In genomic region chr5:129619782-129620181, GRCh38 we compare ENCODE assay signal across 19 cellular contexts.
A peak's percentile ranks its signal among the peaks of the same experiment; 100 is the strongest.
DNase-seq lines count a peak whose midpoint lies in the region; ATAC-seq, FAIRE-seq and TF ChIP-seq lines count a peak whose summit lies in the region.
"Had no signal": no experiment of that assay in that cellular context is flagged by ENCODE, and none has a peak within 500 bp of the region (broad histone marks: within the 10 kb centered on the region; RNA-seq: fewer than 3 reads in every experiment).

No MANE protein-coding gene starts in this region.

- no peaks in the 10 kb centered on the region for H3K4me1 ChIP-seq in ACC112 (ENCODE audit: control insufficient read depth, insufficient read depth, low read length, unreplicated experiment)
- H3K4me1 ChIP-seq in GM23338 (ENCODE audit: insufficient read depth): no peaks in the 10 kb centered on the region
- H3K4me1 ChIP-seq: HAP-1 had no signal

- H2AFZ ChIP-seq in ACC112 (ENCODE audit: low read length, unreplicated experiment) (peak overlapping the region; percentile 29), GM23338 (no peak overlapping the region)

- no peak overlapping the region for H3K4me2 ChIP-seq in GM23338

- H3K9me3 Mint-ChIP-seq in GM23338: no peaks in the 10 kb centered on the region

- peak overlapping the region; percentile 28 for H3K27ac Mint-ChIP-seq in GM23338
- H3K27ac Mint-ChIP-seq: CD8-positive, alpha-beta memory T cell had no signal

- H3K4me1 Mint-ChIP-seq in GM23338: peaks cover 6% of the 10 kb centered on the region; the same call in 2 of the 3 replicates
- H3K4me1 Mint-ChIP-seq: CD4-positive, CD25-positive, alpha-beta regulatory T cell; CD8-positive, alpha-beta memory T cell had no signal

- TF ChIP-seq POLR2A in GM12891 (IDR thresholded peaks at IDR 0.05; ENCODE audit: low read depth, low read length): no peak

- peaks cover 11% of the 10 kb centered on the region; the same call in 2 of the 3 replicates for H3K36me3 Mint-ChIP-seq in GM23338 (ENCODE audit: low read depth)
- H3K36me3 Mint-ChIP-seq: CD4-positive, CD25-positive, alpha-beta regulatory T cell; CD8-positive, alpha-beta memory T cell had no signal

- peak overlapping the region; percentile 59 for H3K4me3 ChIP-seq in ACC112 (ENCODE audit: low read depth, low read length)
- H3K4me3 ChIP-seq in GM23338: no peak overlapping the region
- H3K4me3 ChIP-seq: HAP-1 had no signal

- H3K27ac ChIP-seq in ACC112 (ENCODE audit: low read depth, low read length): no peak overlapping the region
- no peak overlapping the region for H3K27ac ChIP-seq in GM23338 (ENCODE audit: low read depth)
- H3K27ac ChIP-seq: HL-60 had no signal

- no peaks in the 10 kb centered on the region for H3K36me3 ChIP-seq in ACC112 (ENCODE audit: insufficient read depth, low read length)
- no peaks in the 10 kb centered on the region for H3K36me3 ChIP-seq in GM23338 (ENCODE audit: insufficient read depth)
- H3K36me3 ChIP-seq: HAP-1 had no signal

- ATAC-seq in GM23338: no peak

- H3K27me3 ChIP-seq in ACC112 (ENCODE audit: insufficient read depth, low read length) (no peaks in the 10 kb centered on the region), GM23338 (ENCODE audit: insufficient read depth) (no peaks in the 10 kb centered on the region)
- H3K27me3 ChIP-seq: BE2C had no signal

- no peaks in the 10 kb centered on the region for H3F3A ChIP-seq in GM23338 (replicated peaks; ENCODE audit: low read depth)

- no peak for DNase-seq in GM23338 (ENCODE audit: low spot score)
- peak; percentile 31 for DNase-seq in OCI-M1 (lab: John Stamatoyannopoulos, UW)
- DNase-seq in fibroblast of peridontal ligament (ENCODE audit: extremely low read depth): peak; percentile 5
- DNase-seq in stimulated activated CD4-positive, alpha-beta T cell treated with anti-CD3 and anti-CD28 coated beads, Interleukin-2, amount 100 ng/mL, for 48 hours: no peak
- DNase-seq in DMS153 treated with DMSO at 0.1 percent for 48 hours (lab: John Stamatoyannopoulos, UW; ENCODE audit: unreplicated experiment): no peak
- DNase-seq in GM12891 (ENCODE audit: insufficient read length, low spot score): no peak
- no peak for DNase-seq in SK-N-DZ (ENCODE audit: low spot score)
- DNase-seq: ACHN; BE2C; C1 segment of cervical spinal cord; CD4-positive, CD25-positive, alpha-beta regulatory T cell; CD8-positive, alpha-beta memory T cell; COR-L47; DMS 273 treated with DMSO at 0.1 percent for 48 hours; DMS79; GDM1 had no signal

- H3K9me2 ChIP-seq in GM23338 (ENCODE audit: insufficient read depth): no peaks in the 10 kb centered on the region

- H3K79me2 ChIP-seq in ACC112 (ENCODE audit: control insufficient read depth, insufficient read depth, low read length, unreplicated experiment): no peaks in the 10 kb centered on the region
- no peaks in the 10 kb centered on the region for H3K79me2 ChIP-seq in GM23338 (replicated peaks; ENCODE audit: insufficient read depth)

- FAIRE-seq in GM12891 (lab: Jason Lieb, UNC): no peak

- no peak for TF ChIP-seq CTCF in GM23338 (conservative IDR thresholded peaks at IDR 0.05; ENCODE audit: low read depth in 2 of 2)

- no peaks in the 10 kb centered on the region for H3K27me3 Mint-ChIP-seq in GM23338 (ENCODE audit: insufficient read depth, low read depth, poor library complexity)
- H3K27me3 Mint-ChIP-seq: CD8-positive, alpha-beta memory T cell had no signal

- no peaks in the 10 kb centered on the region for H4K20me1 ChIP-seq in GM23338 (replicated peaks; ENCODE audit: insufficient read depth)

- no peak overlapping the region for H3K4me3 Mint-ChIP-seq in GM23338
- H3K4me3 Mint-ChIP-seq: CD4-positive, CD25-positive, alpha-beta regulatory T cell; CD8-positive, alpha-beta memory T cell had no signal

TF ChIP-seq in GM23338, 12 proteins besides CTCF, POLR2A, EP300 and RAD21 (continues in another document):
- TF ChIP-seq ZNF331 (CRISPR knock-in tag; IDR thresholded peaks at IDR 0.05; ENCODE audit: low read depth) (no peak), REST (IDR thresholded peaks at IDR 0.05; ENCODE audit: unreplicated experiment) (no peak), NANOG (IDR thresholded peaks at IDR 0.05; ENCODE audit: borderline replicate concordance) (no peak), EZH2phosphoT487 (IDR thresholded peaks at IDR 0.05; ENCODE audit: unreplicated experiment) (no peak), ZNF114 (CRISPR knock-in tag; IDR thresholded peaks at IDR 0.05) (no peak), JUNB (IDR thresholded peaks at IDR 0.05; ENCODE audit: unreplicated experiment) (no peak), STAT1 (IDR thresholded peaks at IDR 0.05; ENCODE audit: unreplicated experiment) (no peak), POLR2AphosphoS5 (IDR thresholded peaks at IDR 0.05; ENCODE audit: low read depth) (no peak)

TF ChIP-seq in GM12891, 5 proteins besides CTCF, POLR2A, EP300 and RAD21:
- TF ChIP-seq POLR2AphosphoS5 (IDR thresholded peaks at IDR 0.05; ENCODE audit: low read depth, low read length) (no peak), PAX5 (IDR thresholded peaks at IDR 0.05; ENCODE audit: insufficient read depth, low read length, severe bottlenecking) (no peak), POU2F2 (IDR thresholded peaks at IDR 0.05; ENCODE audit: low read depth, low read length) (no peak), SPI1 (IDR thresholded peaks at IDR 0.05; ENCODE audit: low read depth, low read length) (no peak), TAF1 (IDR thresholded peaks at IDR 0.05; ENCODE audit: low read depth, low read length) (no peak)
TF ChIP-seq in GM12891: peak in this region for 0.

Comparison
In these comparisons a context has a peak if more than half of its experiments do, and no peak if none do; other contexts are left out.
1. DNase-seq: peak in OCI-M1 (single experiment) and fibroblast of peridontal ligament (single experiment); none in GM23338 (single experiment), stimulated activated CD4-positive, alpha-beta T cell treated with anti-CD3 and anti-CD28 coated beads, Interleukin-2, amount 100 ng/mL, for 48 hours (0 of 2), DMS153 treated with DMSO at 0.1 percent for 48 hours (single experiment), GM12891 (single experiment) and SK-N-DZ (single experiment).